In the genomic region with DNA sequence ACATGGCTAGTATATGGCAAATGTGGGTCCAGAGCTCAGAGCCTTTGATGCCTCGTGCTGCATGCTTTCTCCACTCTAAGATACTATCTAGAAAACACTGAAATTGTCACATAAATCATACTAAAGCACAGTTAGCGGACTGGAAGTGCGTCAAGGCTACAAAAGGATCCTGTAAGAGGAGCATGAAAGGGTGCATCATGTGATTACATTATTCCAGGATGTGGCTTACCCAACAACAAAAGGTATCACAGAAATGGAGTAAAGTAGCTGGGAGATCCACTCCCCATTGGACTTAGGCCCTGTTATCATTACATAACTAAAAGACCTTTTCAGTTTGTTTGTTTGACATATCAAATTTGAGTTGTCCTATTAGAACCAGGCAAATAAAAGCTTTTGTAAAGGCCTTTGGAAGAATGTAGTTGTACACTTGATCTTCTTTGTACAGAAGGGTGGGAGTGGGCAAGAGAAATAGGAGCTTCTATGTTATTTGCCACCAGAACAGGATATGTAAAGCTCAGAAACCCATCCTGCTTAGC, we compare ENCODE assay signal across 1 cellular context.
TF ChIP-seq lines count a peak whose summit lies in the region.

No MANE protein-coding gene starts in this region.

TF ChIP-seq in HepG2, 621 proteins besides CTCF, POLR2A, EP300 and RAD21 (continued from another document and continues in another):
- TF ChIP-seq PRDM10 (CRISPR knock-in tag; IDR thresholded peaks at IDR 0.05; ENCODE audit: low read depth) = no peak
- no peak for TF ChIP-seq STAT5B (CRISPR knock-in tag; IDR thresholded peaks at IDR 0.05)
- no peak for TF ChIP-seq KAT7 (CRISPR knock-in tag; IDR thresholded peaks at IDR 0.05; ENCODE audit: borderline replicate concordance)
- TF ChIP-seq ZNF160 (CRISPR knock-in tag; IDR thresholded peaks at IDR 0.05) = no peak
- TF ChIP-seq ZFP36 (IDR thresholded peaks at IDR 0.05; ENCODE audit: borderline replicate concordance, low read depth, low read length, partially characterized antibody) = no peak
- TF ChIP-seq, protein P1, sequence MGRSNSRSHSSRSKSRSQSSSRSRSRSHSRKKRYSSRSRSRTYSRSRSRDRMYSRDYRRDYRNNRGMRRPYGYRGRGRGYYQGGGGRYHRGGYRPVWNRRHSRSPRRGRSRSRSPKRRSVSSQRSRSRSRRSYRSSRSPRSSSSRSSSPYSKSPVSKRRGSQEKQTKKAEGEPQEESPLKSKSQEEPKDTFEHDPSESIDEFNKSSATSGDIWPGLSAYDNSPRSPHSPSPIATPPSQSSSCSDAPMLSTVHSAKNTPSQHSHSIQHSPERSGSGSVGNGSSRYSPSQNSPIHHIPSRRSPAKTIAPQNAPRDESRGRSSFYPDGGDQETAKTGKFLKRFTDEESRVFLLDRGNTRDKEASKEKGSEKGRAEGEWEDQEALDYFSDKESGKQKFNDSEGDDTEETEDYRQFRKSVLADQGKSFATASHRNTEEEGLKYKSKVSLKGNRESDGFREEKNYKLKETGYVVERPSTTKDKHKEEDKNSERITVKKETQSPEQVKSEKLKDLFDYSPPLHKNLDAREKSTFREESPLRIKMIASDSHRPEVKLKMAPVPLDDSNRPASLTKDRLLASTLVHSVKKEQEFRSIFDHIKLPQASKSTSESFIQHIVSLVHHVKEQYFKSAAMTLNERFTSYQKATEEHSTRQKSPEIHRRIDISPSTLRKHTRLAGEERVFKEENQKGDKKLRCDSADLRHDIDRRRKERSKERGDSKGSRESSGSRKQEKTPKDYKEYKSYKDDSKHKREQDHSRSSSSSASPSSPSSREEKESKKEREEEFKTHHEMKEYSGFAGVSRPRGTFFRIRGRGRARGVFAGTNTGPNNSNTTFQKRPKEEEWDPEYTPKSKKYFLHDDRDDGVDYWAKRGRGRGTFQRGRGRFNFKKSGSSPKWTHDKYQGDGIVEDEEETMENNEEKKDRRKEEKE (IDR thresholded peaks at IDR 0.05) = no peak
- TF ChIP-seq ZNF782 (CRISPR knock-in tag; IDR thresholded peaks at IDR 0.05; ENCODE audit: borderline replicate concordance) = no peak
- TF ChIP-seq ZBTB3 (CRISPR knock-in tag; IDR thresholded peaks at IDR 0.05; ENCODE audit: borderline replicate concordance, low read depth) = no peak
- TF ChIP-seq ZMYM2 (CRISPR knock-in tag; IDR thresholded peaks at IDR 0.05) = no peak
- TF ChIP-seq, protein P2, sequence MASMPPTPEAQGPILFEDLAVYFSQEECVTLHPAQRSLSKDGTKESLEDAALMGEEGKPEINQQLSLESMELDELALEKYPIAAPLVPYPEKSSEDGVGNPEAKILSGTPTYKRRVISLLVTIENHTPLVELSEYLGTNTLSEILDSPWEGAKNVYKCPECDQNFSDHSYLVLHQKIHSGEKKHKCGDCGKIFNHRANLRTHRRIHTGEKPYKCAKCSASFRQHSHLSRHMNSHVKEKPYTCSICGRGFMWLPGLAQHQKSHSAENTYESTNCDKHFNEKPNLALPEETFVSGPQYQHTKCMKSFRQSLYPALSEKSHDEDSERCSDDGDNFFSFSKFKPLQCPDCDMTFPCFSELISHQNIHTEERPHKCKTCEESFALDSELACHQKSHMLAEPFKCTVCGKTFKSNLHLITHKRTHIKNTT (CRISPR knock-in tag; IDR thresholded peaks at IDR 0.05) = no peak
- no peak; the same call in 1 of the 2 replicates for TF ChIP-seq KDM5A (IDR thresholded peaks at IDR 0.05; ENCODE audit: borderline replicate concordance, low read length)
- TF ChIP-seq ZKSCAN1 (IDR thresholded peaks at IDR 0.05; ENCODE audit: low read length) = no peak
- no peak for TF ChIP-seq ZBTB38 (CRISPR knock-in tag; IDR thresholded peaks at IDR 0.05)
- TF ChIP-seq ZNF343 (CRISPR knock-in tag; IDR thresholded peaks at IDR 0.05) = no peak
- no peak for TF ChIP-seq AHR (CRISPR knock-in tag; IDR thresholded peaks at IDR 0.05)
- TF ChIP-seq NONO (IDR thresholded peaks at IDR 0.05) = no peak
- no peak for TF ChIP-seq NONO (CRISPR knock-in tag; conservative IDR thresholded peaks at IDR 0.05)
- no peak for TF ChIP-seq ZNF17 (CRISPR knock-in tag; IDR thresholded peaks at IDR 0.05)
- TF ChIP-seq POGZ (CRISPR knock-in tag; IDR thresholded peaks at IDR 0.05) = peak; percentile 62; the same call in 1 of the 2 replicates
- TF ChIP-seq ZNF577 (CRISPR knock-in tag; IDR thresholded peaks at IDR 0.05; ENCODE audit: borderline replicate concordance, low read depth) = no peak
- TF ChIP-seq PCBP2 (optimal IDR thresholded peaks at IDR 0.05; ENCODE audit: low read depth, low read length, poor library complexity, severe bottlenecking) = no peak
- TF ChIP-seq ZBTB25 (CRISPR knock-in tag; IDR thresholded peaks at IDR 0.05) = no peak
- TF ChIP-seq, protein P3, sequence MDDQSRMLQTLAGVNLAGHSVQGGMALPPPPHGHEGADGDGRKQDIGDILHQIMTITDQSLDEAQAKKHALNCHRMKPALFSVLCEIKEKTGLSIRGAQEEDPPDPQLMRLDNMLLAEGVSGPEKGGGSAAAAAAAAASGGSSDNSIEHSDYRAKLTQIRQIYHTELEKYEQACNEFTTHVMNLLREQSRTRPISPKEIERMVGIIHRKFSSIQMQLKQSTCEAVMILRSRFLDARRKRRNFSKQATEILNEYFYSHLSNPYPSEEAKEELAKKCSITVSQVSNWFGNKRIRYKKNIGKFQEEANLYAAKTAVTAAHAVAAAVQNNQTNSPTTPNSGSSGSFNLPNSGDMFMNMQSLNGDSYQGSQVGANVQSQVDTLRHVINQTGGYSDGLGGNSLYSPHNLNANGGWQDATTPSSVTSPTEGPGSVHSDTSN (CRISPR knock-in tag; IDR thresholded peaks at IDR 0.05; ENCODE audit: borderline replicate concordance) = no peak
- TF ChIP-seq, protein P4, sequence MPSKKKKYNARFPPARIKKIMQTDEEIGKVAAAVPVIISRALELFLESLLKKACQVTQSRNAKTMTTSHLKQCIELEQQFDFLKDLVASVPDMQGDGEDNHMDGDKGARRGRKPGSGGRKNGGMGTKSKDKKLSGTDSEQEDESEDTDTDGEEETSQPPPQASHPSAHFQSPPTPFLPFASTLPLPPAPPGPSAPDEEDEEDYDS (CRISPR knock-in tag; IDR thresholded peaks at IDR 0.05) = peak; percentile 60; the same call in 1 of the 2 replicates
- TF ChIP-seq HOXA5 (CRISPR knock-in tag; IDR thresholded peaks at IDR 0.05) = no peak
- TF ChIP-seq YEATS4 (CRISPR knock-in tag; IDR thresholded peaks at IDR 0.05; ENCODE audit: borderline replicate concordance) = no peak
- no peak for TF ChIP-seq SMAD1 (CRISPR knock-in tag; IDR thresholded peaks at IDR 0.05; ENCODE audit: borderline replicate concordance, low read depth)
- no peak for TF ChIP-seq ZNF232 (CRISPR knock-in tag; IDR thresholded peaks at IDR 0.05; ENCODE audit: borderline replicate concordance)
- TF ChIP-seq ZNF451 (CRISPR knock-in tag; IDR thresholded peaks at IDR 0.05) = no peak
- TF ChIP-seq ZSCAN30 (CRISPR knock-in tag; IDR thresholded peaks at IDR 0.05) = no peak
- TF ChIP-seq ZNF547 (CRISPR knock-in tag; IDR thresholded peaks at IDR 0.05) = no peak
- TF ChIP-seq ZNF841 (CRISPR knock-in tag; IDR thresholded peaks at IDR 0.05; ENCODE audit: borderline replicate concordance) = no peak
- TF ChIP-seq, protein P5, sequence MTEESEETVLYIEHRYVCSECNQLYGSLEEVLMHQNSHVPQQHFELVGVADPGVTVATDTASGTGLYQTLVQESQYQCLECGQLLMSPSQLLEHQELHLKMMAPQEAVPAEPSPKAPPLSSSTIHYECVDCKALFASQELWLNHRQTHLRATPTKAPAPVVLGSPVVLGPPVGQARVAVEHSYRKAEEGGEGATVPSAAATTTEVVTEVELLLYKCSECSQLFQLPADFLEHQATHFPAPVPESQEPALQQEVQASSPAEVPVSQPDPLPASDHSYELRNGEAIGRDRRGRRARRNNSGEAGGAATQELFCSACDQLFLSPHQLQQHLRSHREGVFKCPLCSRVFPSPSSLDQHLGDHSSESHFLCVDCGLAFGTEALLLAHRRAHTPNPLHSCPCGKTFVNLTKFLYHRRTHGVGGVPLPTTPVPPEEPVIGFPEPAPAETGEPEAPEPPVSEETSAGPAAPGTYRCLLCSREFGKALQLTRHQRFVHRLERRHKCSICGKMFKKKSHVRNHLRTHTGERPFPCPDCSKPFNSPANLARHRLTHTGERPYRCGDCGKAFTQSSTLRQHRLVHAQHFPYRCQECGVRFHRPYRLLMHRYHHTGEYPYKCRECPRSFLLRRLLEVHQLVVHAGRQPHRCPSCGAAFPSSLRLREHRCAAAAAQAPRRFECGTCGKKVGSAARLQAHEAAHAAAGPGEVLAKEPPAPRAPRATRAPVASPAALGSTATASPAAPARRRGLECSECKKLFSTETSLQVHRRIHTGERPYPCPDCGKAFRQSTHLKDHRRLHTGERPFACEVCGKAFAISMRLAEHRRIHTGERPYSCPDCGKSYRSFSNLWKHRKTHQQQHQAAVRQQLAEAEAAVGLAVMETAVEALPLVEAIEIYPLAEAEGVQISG (CRISPR knock-in tag; IDR thresholded peaks at IDR 0.05) = no peak
- no peak for TF ChIP-seq TCF12 (IDR thresholded peaks at IDR 0.05)
- TF ChIP-seq TCF12 (CRISPR knock-in tag; IDR thresholded peaks at IDR 0.05) = no peak
- no peak for TF ChIP-seq ZNF44 (CRISPR knock-in tag; IDR thresholded peaks at IDR 0.05)
- TF ChIP-seq NFE2 (CRISPR knock-in tag; IDR thresholded peaks at IDR 0.05) = no peak
- TF ChIP-seq XBP1 (CRISPR knock-in tag; IDR thresholded peaks at IDR 0.05) = no peak
- no peak for TF ChIP-seq KDM4B (CRISPR knock-in tag; IDR thresholded peaks at IDR 0.05)
- no peak for TF ChIP-seq NBN (conservative IDR thresholded peaks at IDR 0.05)
- TF ChIP-seq USF2 (IDR thresholded peaks at IDR 0.05; ENCODE audit: low read depth, low read length) = peak; percentile 15; the same call in 1 of the 2 replicates
- TF ChIP-seq USF2 (CRISPR knock-in tag; IDR thresholded peaks at IDR 0.05; ENCODE audit: borderline replicate concordance) = peak; percentile 57; the same call in 1 of the 2 replicates
- TF ChIP-seq NR1H2 (CRISPR knock-in tag; IDR thresholded peaks at IDR 0.05; ENCODE audit: borderline replicate concordance, low read depth) = no peak
- no peak for TF ChIP-seq NR0B2 (CRISPR knock-in tag; IDR thresholded peaks at IDR 0.05)
- TF ChIP-seq ZNF253 (CRISPR knock-in tag; IDR thresholded peaks at IDR 0.05; ENCODE audit: borderline replicate concordance) = no peak
- TF ChIP-seq ZNF256 (CRISPR knock-in tag; conservative IDR thresholded peaks at IDR 0.05) = no peak
- no peak for TF ChIP-seq REXO4 (CRISPR knock-in tag; IDR thresholded peaks at IDR 0.05; ENCODE audit: borderline replicate concordance)
- TF ChIP-seq ZNF33B (CRISPR knock-in tag; IDR thresholded peaks at IDR 0.05) = no peak
- TF ChIP-seq TOE1 (CRISPR knock-in tag; IDR thresholded peaks at IDR 0.05) = no peak
- no peak for TF ChIP-seq SRF (IDR thresholded peaks at IDR 0.05; ENCODE audit: low read depth, low read length)
